In genomic region chr1:114671011-114671938, GRCh38 we compare ENCODE assay signal across 8 cellular contexts. TPM values are rescaled to one million over a fixed set of nuclear protein-coding genes. Genes with fewer than 3 reads are reported as not detected.
DNase-seq lines count a peak whose midpoint lies in the region; ATAC-seq and TF ChIP-seq lines count a peak whose summit lies in the region.

No MANE protein-coding gene starts in this region.

- in situ Hi-C loops in ACHN (cut with HindIII; ENCODE audit: low pct_ligation_motif_present, low pct_unique_long_range_greater_than_20kb, low sequenced_read_pairs), result no loop called here

- no peak overlapping the region for H3K4me3 ChIP-seq in fibroblast of the aortic adventitia (ENCODE audit: low read depth, low read length)

- peak; percentile 7 for DNase-seq in ACHN
- DNase-seq in GM10266 (ENCODE audit: extremely low spot score), result peak; percentile 30
- DNase-seq in fibroblast of the aortic adventitia (ENCODE audit: low read depth), result peak; percentile 44
- no peak for DNase-seq in stimulated activated naive CD4-positive, alpha-beta T cell treated with Interleukin-2 at 50 U/mL for 16 hours (lab: John Stamatoyannopoulos, UW)
- no peak for DNase-seq in GOT3 (lab: John Stamatoyannopoulos, UW)

- TF ChIP-seq CTCF in GM10266 (IDR thresholded peaks at IDR 0.05; ENCODE audit: control insufficient read depth, insufficient read depth, low read depth, missing control alignments), result peak; percentile 25
- TF ChIP-seq CTCF in fibroblast of the aortic adventitia (IDR thresholded peaks at IDR 0.05; ENCODE audit: insufficient read depth, low read length), result peak; percentile 43

- peak; percentile 34; the same call in 1 of the 3 replicates for ATAC-seq in SK-N-SH treated with all-trans-retinoic acid at 6 μM for 48 hours
- ATAC-seq in GM21447 (IDR thresholded peaks at IDR 0.05; ENCODE audit: unreplicated experiment), result no peak
- ATAC-seq in GM21526 (IDR thresholded peaks at IDR 0.05; ENCODE audit: low FRiP score, unreplicated experiment), result no peak

TF ChIP-seq in SK-N-SH treated with all-trans-retinoic acid at 6 μM for 48 hours, 23 proteins besides CTCF, POLR2A, EP300 and RAD21:
- TF ChIP-seq ISL1 (CRISPR knock-in tag; IDR thresholded peaks at IDR 0.05) (no peak), ARNTL (CRISPR knock-in tag; IDR thresholded peaks at IDR 0.05; ENCODE audit: borderline replicate concordance, low read depth) (no peak), OSR1 (CRISPR knock-in tag; IDR thresholded peaks at IDR 0.05) (no peak), BACH2 (CRISPR knock-in tag; IDR thresholded peaks at IDR 0.05; ENCODE audit: borderline replicate concordance) (no peak), PPARA (CRISPR knock-in tag; IDR thresholded peaks at IDR 0.05; ENCODE audit: borderline replicate concordance) (no peak), TOX (CRISPR knock-in tag; IDR thresholded peaks at IDR 0.05; ENCODE audit: borderline replicate concordance) (no peak), PATZ1 (CRISPR knock-in tag; IDR thresholded peaks at IDR 0.05; ENCODE audit: borderline replicate concordance) (no peak), ZC3H10 (CRISPR knock-in tag; IDR thresholded peaks at IDR 0.05) (no peak), SNAI2 (CRISPR knock-in tag; IDR thresholded peaks at IDR 0.05) (no peak), ZFP3 (CRISPR knock-in tag; IDR thresholded peaks at IDR 0.05) (no peak), TSHZ2 (CRISPR knock-in tag; IDR thresholded peaks at IDR 0.05) (no peak), CSDC2 (CRISPR knock-in tag; IDR thresholded peaks at IDR 0.05) (no peak), ZFP30 (CRISPR knock-in tag; IDR thresholded peaks at IDR 0.05) (no peak)

RNA-seq across cellular contexts. Expression of gene DENND2C, which starts 1.4 kb away (rescaled TPM):
- 4.8 and 5.3 TPM in 2 replicates for total RNA-seq in fibroblast of the aortic adventitia (ENCODE audit: low replicate concordance)

RNA-seq across cellular contexts. Expression of gene AMPD1, which starts 24.1 kb away (rescaled TPM):
- total RNA-seq in fibroblast of the aortic adventitia (ENCODE audit: low replicate concordance), result not detected in 2 replicates

RNA-seq across cellular contexts. Expression of gene NRAS, which starts 45.3 kb away (rescaled TPM):
- total RNA-seq in fibroblast of the aortic adventitia (ENCODE audit: low replicate concordance), result 27.1 and 80.1 TPM in 2 replicates

Comparison
In these comparisons a context has a peak if more than half of its experiments do, and no peak if none do; other contexts are left out.
1. DNase-seq: peak in ACHN (single experiment), GM10266 (single experiment) and fibroblast of the aortic adventitia (single experiment); none in stimulated activated naive CD4-positive, alpha-beta T cell treated with Interleukin-2 at 50 U/mL for 16 hours (single experiment) and GOT3 (single experiment).